ENCODE assay signal across 1 cellular context in the genomic region with DNA sequence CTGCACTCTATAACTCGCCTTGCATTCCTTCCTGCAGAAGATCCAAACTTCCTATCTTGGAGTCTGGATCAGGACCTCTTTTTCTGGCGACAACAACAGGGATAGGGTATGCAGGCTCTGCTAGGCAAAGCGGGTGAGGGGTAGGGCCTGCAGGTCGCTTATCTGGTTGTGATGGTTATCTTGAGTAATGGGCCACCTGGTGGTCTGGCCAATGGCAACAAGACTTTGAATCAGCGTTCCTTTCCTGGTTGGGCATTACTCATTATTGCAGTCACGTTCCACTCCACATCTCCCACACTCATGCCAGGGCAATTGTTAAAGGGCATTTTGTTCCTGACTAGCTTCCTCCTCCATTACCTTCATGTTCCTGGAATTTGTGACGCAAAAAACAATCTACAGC.
TF ChIP-seq lines count a peak whose summit lies in the region.

No MANE protein-coding gene starts in this region.

TF ChIP-seq in IMR-90, 13 proteins besides CTCF, POLR2A, EP300 and RAD21 (continued from another document):
- no peak for TF ChIP-seq RFX5 (IDR thresholded peaks at IDR 0.05; ENCODE audit: low read depth, low read length)
- TF ChIP-seq, protein P1, sequence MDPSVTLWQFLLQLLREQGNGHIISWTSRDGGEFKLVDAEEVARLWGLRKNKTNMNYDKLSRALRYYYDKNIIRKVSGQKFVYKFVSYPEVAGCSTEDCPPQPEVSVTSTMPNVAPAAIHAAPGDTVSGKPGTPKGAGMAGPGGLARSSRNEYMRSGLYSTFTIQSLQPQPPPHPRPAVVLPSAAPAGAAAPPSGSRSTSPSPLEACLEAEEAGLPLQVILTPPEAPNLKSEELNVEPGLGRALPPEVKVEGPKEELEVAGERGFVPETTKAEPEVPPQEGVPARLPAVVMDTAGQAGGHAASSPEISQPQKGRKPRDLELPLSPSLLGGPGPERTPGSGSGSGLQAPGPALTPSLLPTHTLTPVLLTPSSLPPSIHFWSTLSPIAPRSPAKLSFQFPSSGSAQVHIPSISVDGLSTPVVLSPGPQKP (IDR thresholded peaks at IDR 0.05; ENCODE audit: borderline replicate concordance, low read depth, low read length), result no peak
- TF ChIP-seq BHLHE40 (IDR thresholded peaks at IDR 0.05; ENCODE audit: low read depth, low read length), result no peak
TF ChIP-seq in IMR-90: peak in this region for 0.
